Comparison of ENCODE assay signal across 8 cellular contexts in genomic region chr16:84505249-84506156, GRCh38. TPM values are rescaled to one million over a fixed set of nuclear protein-coding genes. Genes with fewer than 3 reads are reported as not detected.
A peak's percentile ranks its signal among the peaks of the same experiment; 100 is the strongest.
DNase-seq lines count a peak whose midpoint lies in the region; ATAC-seq and TF ChIP-seq lines count a peak whose summit lies in the region.

No MANE protein-coding gene starts in this region.

- TF ChIP-seq POLR2A in Peyer's patch (IDR thresholded peaks at IDR 0.05) (no peak), esophagus muscularis mucosa (IDR thresholded peaks at IDR 0.05; ENCODE audit: low read depth) (no peak), erythroblast (IDR thresholded peaks at IDR 0.05; ENCODE audit: low read length) (no peak)

- H3K36me3 Mint-ChIP-seq in progenitor cell of endocrine pancreas (ENCODE audit: insufficient read depth) = no peaks in the 10 kb centered on the region

- no peak for DNase-seq in GM12864 (ENCODE audit: low read depth)
- peak in 1 of 3 donors; percentile 30 for DNase-seq in Peyer's patch
- DNase-seq in esophagus muscularis mucosa (ENCODE audit: extremely low spot score) = no peak
- DNase-seq in progenitor cell of endocrine pancreas (ENCODE audit: low spot score, unreplicated experiment) = no peak
- DNase-seq in AML-193 (lab: John Stamatoyannopoulos, UW) = no peak
- no peak for DNase-seq in erythroblast (lab: John Stamatoyannopoulos, UW)
- DNase-seq in NCI-H526 treated with DMSO at 0.1 percent for 48 hours (lab: John Stamatoyannopoulos, UW) = no peak

- H3K27me3 Mint-ChIP-seq in progenitor cell of endocrine pancreas = peaks cover 10% of the 10 kb centered on the region

- H3K9me3 ChIP-seq in Peyer's patch (no peaks in the 10 kb centered on the region), esophagus muscularis mucosa (no peaks in the 10 kb centered on the region)

- H3K4me1 ChIP-seq in Peyer's patch (peaks cover 4 to 33% (median 21%) of the 10 kb centered on the region in 4 donors), esophagus muscularis mucosa (peaks cover 13 to 40% (median 31%) of the 10 kb centered on the region in 4 donors)

- no peak for TF ChIP-seq EP300 in esophagus muscularis mucosa (IDR thresholded peaks at IDR 0.05)

- H3K4me3 ChIP-seq in GM12864 (ENCODE audit: low read depth, low read length) (peak overlapping the region; percentile 72), Peyer's patch (peak overlapping the region; percentile 57 to 87 (median 72)), esophagus muscularis mucosa (peak overlapping the region; percentile 64 to 79 (median 77))

- no peak for TF ChIP-seq CTCF in GM12864 (IDR thresholded peaks at IDR 0.05; ENCODE audit: low read depth, low read length, missing control alignments)
- no peak for TF ChIP-seq CTCF in Peyer's patch (IDR thresholded peaks at IDR 0.05)
- no peak for TF ChIP-seq CTCF in esophagus muscularis mucosa (IDR thresholded peaks at IDR 0.05)
- no peak for TF ChIP-seq CTCF in progenitor cell of endocrine pancreas (IDR thresholded peaks at IDR 0.05; ENCODE audit: unreplicated experiment)

- no peaks in the 10 kb centered on the region for H3K27me3 ChIP-seq in Peyer's patch
- H3K27me3 ChIP-seq in esophagus muscularis mucosa = no peaks in the 10 kb centered on the region

- H3K27ac Mint-ChIP-seq in progenitor cell of endocrine pancreas = peak overlapping the region; percentile 92

- H3K4me1 Mint-ChIP-seq in progenitor cell of endocrine pancreas (ENCODE audit: low read depth) = peaks cover 9% of the 10 kb centered on the region

- ATAC-seq in GM21423 (IDR thresholded peaks at IDR 0.05; ENCODE audit: unreplicated experiment) = no peak

- no peaks in the 10 kb centered on the region for H3K9me3 Mint-ChIP-seq in progenitor cell of endocrine pancreas (ENCODE audit: low read depth)

- WGBS in esophagus muscularis mucosa = 75% methylated on average over 32 of the region's 33 CpGs

- H3K27ac ChIP-seq in Peyer's patch (peak overlapping the region; percentile 77 to 88 (median 85)), esophagus muscularis mucosa (replicated peaks in 1 of 4) (peak overlapping the region; percentile 78 to 92 (median 87))

- H3K36me3 ChIP-seq in Peyer's patch (no peaks in the 10 kb centered on the region), esophagus muscularis mucosa (peaks cover 0 to 19% (median 8%) of the 10 kb centered on the region in 4 donors)

- intact Hi-C loops in esophagus muscularis mucosa (cut with DNase I) = no loop called here

- H3K4me3 Mint-ChIP-seq in progenitor cell of endocrine pancreas (ENCODE audit: low read depth) = peak overlapping the region; percentile 88

RNA-seq across cellular contexts. Expression of gene MEAK7, which starts 1.0 kb away (rescaled TPM):
- total RNA-seq in Peyer's patch (10 to 100 TPM in 3 of 4 donors, 1 to 10 TPM in 1; 7.4 to 54.3 (median 47.0) TPM), esophagus muscularis mucosa (10 to 100 TPM in 2 of 4 donors, 1 to 10 TPM in 2; 8.3 to 13.0 (median 9.6) TPM), progenitor cell of endocrine pancreas (32.3 and 32.7 TPM in 2 replicates)
